Comparison of ENCODE assay signal across 9 cellular contexts in the genomic region with DNA sequence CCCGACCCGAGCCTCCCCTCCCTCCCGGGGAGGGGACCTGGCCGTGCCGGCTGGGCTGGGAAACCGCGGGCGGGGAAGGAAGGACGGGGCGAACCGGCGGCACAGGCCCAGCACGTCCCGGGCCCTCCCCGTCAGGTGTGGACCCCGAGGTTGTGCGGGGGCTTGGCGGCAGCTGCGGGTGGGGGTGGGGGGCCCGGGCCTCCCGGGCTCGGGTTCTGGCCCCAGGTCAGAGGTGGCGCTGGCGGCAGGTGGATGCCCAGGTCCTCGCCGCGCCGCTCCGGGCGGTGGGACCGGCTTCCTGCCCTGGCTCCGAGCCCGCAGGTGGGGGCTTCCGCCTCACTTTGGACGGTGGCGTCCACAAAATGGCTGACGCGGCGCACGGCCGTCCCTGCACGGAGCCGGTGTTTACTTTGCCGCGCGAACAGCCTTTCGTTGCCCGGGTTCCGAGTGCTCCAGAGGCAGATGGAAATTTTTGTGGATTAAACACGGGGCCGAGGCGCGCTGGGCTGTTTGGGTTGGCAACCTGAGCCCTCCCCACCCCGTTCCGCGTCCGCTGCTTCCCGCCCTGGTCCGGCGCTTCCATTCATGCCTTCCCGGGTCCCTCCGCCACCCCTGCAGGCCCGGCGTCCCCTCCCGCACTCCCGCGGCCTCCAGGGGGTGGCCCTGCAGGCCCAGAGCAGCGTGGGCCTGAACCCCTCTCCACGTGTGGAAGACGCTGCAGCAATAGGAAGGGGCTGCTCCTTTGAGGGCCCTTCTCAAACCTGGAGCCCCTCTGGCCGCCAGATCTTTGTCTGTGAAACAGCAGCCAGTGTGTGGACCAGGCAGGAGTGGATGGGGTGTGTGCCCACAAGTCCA.
A peak's percentile ranks its signal among the peaks of the same experiment; 100 is the strongest.
DNase-seq lines count a peak whose midpoint lies in the region; ATAC-seq, FAIRE-seq and TF ChIP-seq lines count a peak whose summit lies in the region.
"Had no signal": no experiment of that assay in that cellular context is flagged by ENCODE, and none has a peak within 500 bp of the region (broad histone marks: within the 10 kb centered on the region; RNA-seq: fewer than 3 reads in every experiment).

No MANE protein-coding gene starts in this region.

- H3K4me1 Mint-ChIP-seq in T-helper 17 cell (peaks cover 3% of the 10 kb centered on the region), chondrocyte (ENCODE audit: low read depth) (peaks cover 12% of the 10 kb centered on the region)

- no peak overlapping the region for H3K27ac Mint-ChIP-seq in T-helper 17 cell
- H3K27ac Mint-ChIP-seq in chondrocyte (ENCODE audit: unreplicated experiment), result no peak overlapping the region

- H3K9me3 Mint-ChIP-seq in chondrocyte (ENCODE audit: low read depth), result peaks cover under 1% of the 10 kb centered on the region

- H3K4me2 ChIP-seq in mesendoderm (ENCODE audit: low read length), result no peak overlapping the region

- H3K23ac ChIP-seq in mesendoderm (ENCODE audit: low read length), result no peak overlapping the region

- H3K56ac ChIP-seq in mesendoderm (ENCODE audit: low read length), result peak overlapping the region; percentile 67

- H3K4me3 ChIP-seq in mesendoderm (ENCODE audit: low read length), result no peak overlapping the region
- peak overlapping the region; percentile 49 for H3K4me3 ChIP-seq in suprapubic skin
- H3K4me3 ChIP-seq: HAP-1 had no signal

- H4K8ac ChIP-seq in mesendoderm (ENCODE audit: low read depth, low read length), result no peak overlapping the region

- TF ChIP-seq CTCF in chondrocyte (IDR thresholded peaks at IDR 0.05), result no peak
- no peak for TF ChIP-seq CTCF in suprapubic skin (IDR thresholded peaks at IDR 0.05)

- no peak overlapping the region for H2AK5ac ChIP-seq in mesendoderm (ENCODE audit: low read length)

- no peak for FAIRE-seq in GM12891 (lab: Jason Lieb, UNC)

- H3K27me3 Mint-ChIP-seq in T-helper 17 cell (no peaks in the 10 kb centered on the region), chondrocyte (ENCODE audit: low read depth) (peaks cover 20% of the 10 kb centered on the region)

- peak overlapping the region; percentile 45 for H3K9ac ChIP-seq in mesendoderm (ENCODE audit: low read length)

- H4K5ac ChIP-seq in mesendoderm (ENCODE audit: low read length), result no peak overlapping the region

- H3K4me1 ChIP-seq in mesendoderm (ENCODE audit: control insufficient read depth, low read depth, low read length), result no peaks in the 10 kb centered on the region
- H3K4me1 ChIP-seq in suprapubic skin, result peaks cover 14% of the 10 kb centered on the region
- H3K4me1 ChIP-seq: HAP-1 had no signal

- no peak overlapping the region for H3K27ac ChIP-seq in mesendoderm (ENCODE audit: low read depth, low read length)
- no peak overlapping the region for H3K27ac ChIP-seq in suprapubic skin

- H3K4ac ChIP-seq in mesendoderm (ENCODE audit: low read depth, low read length), result no peak overlapping the region

- no peak overlapping the region for H3K18ac ChIP-seq in mesendoderm (ENCODE audit: low read length)

- H3K36me3 Mint-ChIP-seq in T-helper 17 cell (ENCODE audit: low read depth) (peaks cover 2% of the 10 kb centered on the region), chondrocyte (ENCODE audit: low read depth) (peaks cover under 1% of the 10 kb centered on the region)

- no peak for TF ChIP-seq EP300 in suprapubic skin (IDR thresholded peaks at IDR 0.05)

- H2BK5ac ChIP-seq in mesendoderm (ENCODE audit: low read length), result no peak overlapping the region

- no CpG with 5 or more reads among the region's 71 CpGs for WGBS in mesendoderm (ENCODE audit: extremely low coverage, insufficient coverage, low lambda C conversion rate)
- 100% methylated on average over 1 of the region's 71 CpGs for WGBS in suprapubic skin

- no peaks in the 10 kb centered on the region for H3K9me3 ChIP-seq in T-helper 17 cell (ENCODE audit: control insufficient read depth, low read length, poor library complexity, severe bottlenecking)
- H3K9me3 ChIP-seq in suprapubic skin, result no peaks in the 10 kb centered on the region

- H2BK120ac ChIP-seq in mesendoderm (ENCODE audit: low read depth, low read length), result no peak overlapping the region

- in situ Hi-C loops in G401 (cut with HindIII; ENCODE audit: low sequenced_read_pairs), result no loop called here

- no peaks in the 10 kb centered on the region for H3K79me1 ChIP-seq in mesendoderm (ENCODE audit: low read length)

- H3K4me3 Mint-ChIP-seq in T-helper 17 cell (peak overlapping the region; percentile 73), chondrocyte (ENCODE audit: unreplicated experiment) (no peak overlapping the region)

- DNase-seq in T-helper 17 cell (peak in 2 of 3 donors; percentile 4 to 10), chondrocyte (ENCODE audit: low spot score) (peak; percentile 82), mesendoderm (peak; percentile 11), suprapubic skin (ENCODE audit: low spot score in 2 of 2) (peak in 1 of 2 donors; percentile 79), G401 (ENCODE audit: low spot score) (no peak), GM12891 (ENCODE audit: insufficient read length, low spot score) (no peak), NCI-H2196 treated with DMSO at 0.1 percent for 48 hours (lab: John Stamatoyannopoulos, UW; ENCODE audit: unreplicated experiment) (no peak), AML-193 (lab: John Stamatoyannopoulos, UW) (no peak)

- H3K27me3 ChIP-seq in mesendoderm (ENCODE audit: insufficient read depth, low read length, poor library complexity) (no peaks in the 10 kb centered on the region), suprapubic skin (peaks cover 33% of the 10 kb centered on the region)

- no peak for TF ChIP-seq POLR2A in suprapubic skin (IDR thresholded peaks at IDR 0.05)
- TF ChIP-seq POLR2A in GM12891 (IDR thresholded peaks at IDR 0.05; ENCODE audit: low read depth, low read length), result no peak

- H3K36me3 ChIP-seq in mesendoderm (ENCODE audit: control insufficient read depth, insufficient read depth, low read length) (no peaks in the 10 kb centered on the region), suprapubic skin (no peaks in the 10 kb centered on the region)
- H3K36me3 ChIP-seq: HAP-1 had no signal

- ATAC-seq in T-helper 17 cell, result peak; percentile 58

- H2BK15ac ChIP-seq in mesendoderm (replicated peaks; ENCODE audit: low read depth), result no peak overlapping the region

- H3K79me2 ChIP-seq in mesendoderm (ENCODE audit: control insufficient read depth, insufficient read depth, low read length), result no peaks in the 10 kb centered on the region

TF ChIP-seq in GM12891, 5 proteins besides CTCF, POLR2A, EP300 and RAD21:
- TF ChIP-seq PAX5 (IDR thresholded peaks at IDR 0.05; ENCODE audit: insufficient read depth, low read length, severe bottlenecking) (no peak), POU2F2 (IDR thresholded peaks at IDR 0.05; ENCODE audit: low read depth, low read length) (no peak), TAF1 (IDR thresholded peaks at IDR 0.05; ENCODE audit: low read depth, low read length) (no peak), POLR2AphosphoS5 (IDR thresholded peaks at IDR 0.05; ENCODE audit: low read depth, low read length) (no peak), SPI1 (IDR thresholded peaks at IDR 0.05; ENCODE audit: low read depth, low read length) (no peak)

Comparison
In these comparisons a context has a peak if more than half of its experiments do, and no peak if none do; other contexts are left out.
1. DNase-seq: peak in T-helper 17 cell (2 of 3), chondrocyte (single experiment) and mesendoderm (single experiment); none in G401 (single experiment), GM12891 (single experiment), NCI-H2196 treated with DMSO at 0.1 percent for 48 hours (single experiment) and AML-193 (0 of 2).